8 cellular contexts compared by ENCODE assay signal in genomic region chr5:61055434-61056006, GRCh38.
DNase-seq lines count a peak whose midpoint lies in the region; ATAC-seq lines count a peak whose summit lies in the region.

No MANE protein-coding gene starts in this region.

- ATAC-seq in HG02678 (IDR thresholded peaks at IDR 0.05; ENCODE audit: unreplicated experiment): peak; percentile 62
- no peak for ATAC-seq in GM21360 (IDR thresholded peaks at IDR 0.05; ENCODE audit: unreplicated experiment)
- no peak for ATAC-seq in GM21825 (IDR thresholded peaks at IDR 0.05; ENCODE audit: unreplicated experiment)

- DNase-seq in EL: peak; percentile 58
- peak; percentile 8 to 45 for DNase-seq in NCI-H446 (lab: John Stamatoyannopoulos, UW)
- peak; percentile 70 for DNase-seq in astrocyte of the hippocampus (ENCODE audit: low read depth, low spot score)
- peak; percentile 67 for DNase-seq in kidney glomerular epithelial cell (lab: John Stamatoyannopoulos, UW)
- DNase-seq in UCSD-AML1 (lab: John Stamatoyannopoulos, UW; ENCODE audit: unreplicated experiment): no peak
